Comparison of ENCODE assay signal across 1 cellular context in the genomic region with DNA sequence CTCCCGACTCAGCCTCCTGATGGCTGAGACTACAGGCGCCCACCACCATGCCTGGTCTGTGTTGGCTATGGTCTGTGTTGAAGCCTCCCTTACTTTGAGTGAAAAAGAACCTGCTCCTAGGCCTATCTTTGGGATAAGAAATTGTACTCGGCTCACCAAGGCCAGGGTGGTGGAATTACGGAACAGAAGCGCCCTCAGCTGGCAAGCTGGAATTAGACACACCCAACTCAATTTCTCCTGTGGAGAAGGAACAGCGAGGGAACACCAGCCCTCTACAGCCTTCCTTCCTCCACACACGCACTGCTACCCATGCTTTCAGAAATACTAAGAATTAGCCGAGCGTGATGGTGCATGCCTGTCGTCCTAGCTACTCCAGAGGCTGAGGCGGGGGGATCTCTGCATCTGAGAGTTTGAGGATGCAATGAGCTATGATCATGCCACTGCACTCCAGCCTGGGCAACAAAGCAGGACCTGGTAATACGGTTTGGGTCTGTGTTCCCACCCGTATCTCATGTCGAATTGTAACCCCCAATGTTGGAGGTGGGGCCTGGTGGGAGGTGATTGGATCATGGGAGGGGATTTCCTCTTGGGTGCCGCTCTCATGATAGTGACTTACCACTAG.
TF ChIP-seq lines count a peak whose summit lies in the region.

No MANE protein-coding gene starts in this region.

TF ChIP-seq in GM23338, 12 proteins besides CTCF, POLR2A, EP300 and RAD21 (continued from another document):
- TF ChIP-seq, protein P1, sequence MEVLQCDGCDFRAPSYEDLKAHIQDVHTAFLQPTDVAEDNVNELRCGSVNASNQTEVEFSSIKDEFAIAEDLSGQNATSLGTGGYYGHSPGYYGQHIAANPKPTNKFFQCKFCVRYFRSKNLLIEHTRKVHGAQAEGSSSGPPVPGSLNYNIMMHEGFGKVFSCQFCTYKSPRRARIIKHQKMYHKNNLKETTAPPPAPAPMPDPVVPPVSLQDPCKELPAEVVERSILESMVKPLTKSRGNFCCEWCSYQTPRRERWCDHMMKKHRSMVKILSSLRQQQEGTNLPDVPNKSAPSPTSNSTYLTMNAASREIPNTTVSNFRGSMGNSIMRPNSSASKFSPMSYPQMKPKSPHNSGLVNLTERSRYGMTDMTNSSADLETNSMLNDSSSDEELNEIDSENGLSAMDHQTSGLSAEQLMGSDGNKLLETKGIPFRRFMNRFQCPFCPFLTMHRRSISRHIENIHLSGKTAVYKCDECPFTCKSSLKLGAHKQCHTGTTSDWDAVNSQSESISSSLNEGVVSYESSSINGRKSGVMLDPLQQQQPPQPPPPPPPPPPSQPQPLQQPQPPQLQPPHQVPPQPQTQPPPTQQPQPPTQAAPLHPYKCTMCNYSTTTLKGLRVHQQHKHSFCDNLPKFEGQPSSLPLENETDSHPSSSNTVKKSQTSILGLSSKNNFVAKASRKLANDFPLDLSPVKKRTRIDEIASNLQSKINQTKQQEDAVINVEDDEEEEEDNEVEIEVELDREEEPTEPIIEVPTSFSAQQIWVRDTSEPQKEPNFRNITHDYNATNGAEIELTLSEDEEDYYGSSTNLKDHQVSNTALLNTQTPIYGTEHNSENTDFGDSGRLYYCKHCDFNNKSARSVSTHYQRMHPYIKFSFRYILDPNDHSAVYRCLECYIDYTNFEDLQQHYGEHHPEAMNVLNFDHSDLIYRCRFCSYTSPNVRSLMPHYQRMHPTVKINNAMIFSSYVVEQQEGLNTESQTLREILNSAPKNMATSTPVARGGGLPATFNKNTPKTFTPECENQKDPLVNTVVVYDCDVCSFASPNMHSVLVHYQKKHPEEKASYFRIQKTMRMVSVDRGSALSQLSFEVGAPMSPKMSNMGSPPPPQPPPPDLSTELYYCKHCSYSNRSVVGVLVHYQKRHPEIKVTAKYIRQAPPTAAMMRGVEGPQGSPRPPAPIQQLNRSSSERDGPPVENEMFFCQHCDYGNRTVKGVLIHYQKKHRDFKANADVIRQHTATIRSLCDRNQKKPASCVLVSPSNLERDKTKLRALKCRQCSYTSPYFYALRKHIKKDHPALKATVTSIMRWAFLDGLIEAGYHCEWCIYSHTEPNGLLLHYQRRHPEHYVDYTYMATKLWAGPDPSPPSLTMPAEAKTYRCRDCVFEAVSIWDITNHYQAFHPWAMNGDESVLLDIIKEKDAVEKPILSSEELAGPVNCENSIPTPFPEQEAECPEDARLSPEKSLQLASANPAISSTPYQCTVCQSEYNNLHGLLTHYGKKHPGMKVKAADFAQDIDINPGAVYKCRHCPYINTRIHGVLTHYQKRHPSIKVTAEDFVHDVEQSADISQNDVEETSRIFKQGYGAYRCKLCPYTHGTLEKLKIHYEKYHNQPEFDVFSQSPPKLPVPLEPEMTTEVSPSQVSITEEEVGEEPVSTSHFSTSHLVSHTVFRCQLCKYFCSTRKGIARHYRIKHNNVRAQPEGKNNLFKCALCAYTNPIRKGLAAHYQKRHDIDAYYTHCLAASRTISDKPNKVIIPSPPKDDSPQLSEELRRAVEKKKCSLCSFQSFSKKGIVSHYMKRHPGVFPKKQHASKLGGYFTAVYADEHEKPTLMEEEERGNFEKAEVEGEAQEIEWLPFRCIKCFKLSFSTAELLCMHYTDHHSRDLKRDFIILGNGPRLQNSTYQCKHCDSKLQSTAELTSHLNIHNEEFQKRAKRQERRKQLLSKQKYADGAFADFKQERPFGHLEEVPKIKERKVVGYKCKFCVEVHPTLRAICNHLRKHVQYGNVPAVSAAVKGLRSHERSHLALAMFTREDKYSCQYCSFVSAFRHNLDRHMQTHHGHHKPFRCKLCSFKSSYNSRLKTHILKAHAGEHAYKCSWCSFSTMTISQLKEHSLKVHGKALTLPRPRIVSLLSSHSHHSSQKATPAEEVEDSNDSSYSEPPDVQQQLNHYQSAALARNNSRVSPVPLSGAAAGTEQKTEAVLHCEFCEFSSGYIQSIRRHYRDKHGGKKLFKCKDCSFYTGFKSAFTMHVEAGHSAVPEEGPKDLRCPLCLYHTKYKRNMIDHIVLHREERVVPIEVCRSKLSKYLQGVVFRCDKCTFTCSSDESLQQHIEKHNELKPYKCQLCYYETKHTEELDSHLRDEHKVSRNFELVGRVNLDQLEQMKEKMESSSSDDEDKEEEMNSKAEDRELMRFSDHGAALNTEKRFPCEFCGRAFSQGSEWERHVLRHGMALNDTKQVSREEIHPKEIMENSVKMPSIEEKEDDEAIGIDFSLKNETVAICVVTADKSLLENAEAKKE (CRISPR knock-in tag; IDR thresholded peaks at IDR 0.05): no peak
- TF ChIP-seq JUNB (IDR thresholded peaks at IDR 0.05; ENCODE audit: unreplicated experiment) (no peak), STAT1 (IDR thresholded peaks at IDR 0.05; ENCODE audit: unreplicated experiment) (no peak), CREB1 (CRISPR knock-in tag; IDR thresholded peaks at IDR 0.05; ENCODE audit: low read depth) (no peak), EZH2 (IDR thresholded peaks at IDR 0.05; ENCODE audit: low read depth, unreplicated experiment) (no peak), ZNF331 (CRISPR knock-in tag; IDR thresholded peaks at IDR 0.05; ENCODE audit: low read depth) (no peak), EZH2phosphoT487 (IDR thresholded peaks at IDR 0.05; ENCODE audit: unreplicated experiment) (no peak), ZNF114 (CRISPR knock-in tag; IDR thresholded peaks at IDR 0.05) (no peak), NANOG (IDR thresholded peaks at IDR 0.05; ENCODE audit: borderline replicate concordance) (no peak)
- TF ChIP-seq, protein P2, sequence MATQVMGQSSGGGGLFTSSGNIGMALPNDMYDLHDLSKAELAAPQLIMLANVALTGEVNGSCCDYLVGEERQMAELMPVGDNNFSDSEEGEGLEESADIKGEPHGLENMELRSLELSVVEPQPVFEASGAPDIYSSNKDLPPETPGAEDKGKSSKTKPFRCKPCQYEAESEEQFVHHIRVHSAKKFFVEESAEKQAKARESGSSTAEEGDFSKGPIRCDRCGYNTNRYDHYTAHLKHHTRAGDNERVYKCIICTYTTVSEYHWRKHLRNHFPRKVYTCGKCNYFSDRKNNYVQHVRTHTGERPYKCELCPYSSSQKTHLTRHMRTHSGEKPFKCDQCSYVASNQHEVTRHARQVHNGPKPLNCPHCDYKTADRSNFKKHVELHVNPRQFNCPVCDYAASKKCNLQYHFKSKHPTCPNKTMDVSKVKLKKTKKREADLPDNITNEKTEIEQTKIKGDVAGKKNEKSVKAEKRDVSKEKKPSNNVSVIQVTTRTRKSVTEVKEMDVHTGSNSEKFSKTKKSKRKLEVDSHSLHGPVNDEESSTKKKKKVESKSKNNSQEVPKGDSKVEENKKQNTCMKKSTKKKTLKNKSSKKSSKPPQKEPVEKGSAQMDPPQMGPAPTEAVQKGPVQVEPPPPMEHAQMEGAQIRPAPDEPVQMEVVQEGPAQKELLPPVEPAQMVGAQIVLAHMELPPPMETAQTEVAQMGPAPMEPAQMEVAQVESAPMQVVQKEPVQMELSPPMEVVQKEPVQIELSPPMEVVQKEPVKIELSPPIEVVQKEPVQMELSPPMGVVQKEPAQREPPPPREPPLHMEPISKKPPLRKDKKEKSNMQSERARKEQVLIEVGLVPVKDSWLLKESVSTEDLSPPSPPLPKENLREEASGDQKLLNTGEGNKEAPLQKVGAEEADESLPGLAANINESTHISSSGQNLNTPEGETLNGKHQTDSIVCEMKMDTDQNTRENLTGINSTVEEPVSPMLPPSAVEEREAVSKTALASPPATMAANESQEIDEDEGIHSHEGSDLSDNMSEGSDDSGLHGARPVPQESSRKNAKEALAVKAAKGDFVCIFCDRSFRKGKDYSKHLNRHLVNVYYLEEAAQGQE (IDR thresholded peaks at IDR 0.05; ENCODE audit: unreplicated experiment): no peak
TF ChIP-seq in GM23338: peak in this region for 0.
